28 cellular contexts compared by ENCODE assay signal in genomic region chr17:73301359-73301758, GRCh38. TPM values are rescaled to one million over a fixed set of nuclear protein-coding genes. Genes with fewer than 3 reads are reported as not detected.
DNase-seq lines count a peak whose midpoint lies in the region; ATAC-seq, FAIRE-seq and TF ChIP-seq lines count a peak whose summit lies in the region.
"Had no signal": no experiment of that assay in that cellular context is flagged by ENCODE, and none has a peak within 500 bp of the region (broad histone marks: within the 10 kb centered on the region; RNA-seq: fewer than 3 reads in every experiment).

No MANE protein-coding gene starts in this region.

- H3K79me2 ChIP-seq in HepG2 (ENCODE audit: insufficient read depth, low read length) (peaks cover 80% of the 10 kb centered on the region), trophoblast cell (ENCODE audit: control insufficient read depth, insufficient read depth, low read length, poor library complexity) (peaks cover 10% of the 10 kb centered on the region)

- H2AK5ac ChIP-seq in trophoblast cell (ENCODE audit: low read length), result no peak overlapping the region

- TF ChIP-seq CTCF in HepG2 (CRISPR knock-in tag; IDR thresholded peaks at IDR 0.05) (no peak), right lobe of liver (IDR thresholded peaks at IDR 0.05) (no peak), esophagus muscularis mucosa (IDR thresholded peaks at IDR 0.05) (no peak), WTC11 (IDR thresholded peaks at IDR 0.05) (no peak), chondrocyte (IDR thresholded peaks at IDR 0.05) (no peak), brain microvascular endothelial cell (IDR thresholded peaks at IDR 0.05; ENCODE audit: low read depth, low read length, missing control alignments) (no peak)

- no peak overlapping the region for H3K4me3 Mint-ChIP-seq in WTC11
- H3K4me3 Mint-ChIP-seq in chondrocyte (ENCODE audit: unreplicated experiment), result no peak overlapping the region

- H3K23ac ChIP-seq in trophoblast cell (ENCODE audit: low read length), result no peak overlapping the region

- in situ Hi-C loops in HepG2 (cut with HindIII; ENCODE audit: extremely low pct_ligation_motif_present, low pct_unique_long_range_greater_than_20kb) (no loop called here), brain microvascular endothelial cell (cut with HindIII; ENCODE audit: low pct_ligation_motif_present, low sequenced_read_pairs) (no loop called here)

- no TSS peak for BruUV-seq in HepG2 (replicated peaks; lab: Mats Ljungman, UMichigan)

- H3K4me1 Mint-ChIP-seq in WTC11 (peaks cover 33% of the 10 kb centered on the region), chondrocyte (ENCODE audit: low read depth) (peaks cover 44% of the 10 kb centered on the region)

- DNase-seq in HepG2 (ENCODE audit: low spot score), result no peak
- no peak for DNase-seq in right lobe of liver
- DNase-seq in esophagus muscularis mucosa (ENCODE audit: extremely low spot score), result no peak
- no peak for DNase-seq in trophoblast cell
- no peak for DNase-seq in WTC11 (ENCODE audit: low spot score)
- no peak for DNase-seq in chondrocyte (ENCODE audit: low spot score)
- no peak for DNase-seq in brain microvascular endothelial cell
- DNase-seq: 8988T, ACHN, Calu3, DMS79 treated with DMSO at 0.1 percent for 48 hours, Karpas-422, NCI-H1092, NCI-H1417 treated with DMSO at 0.1 percent for 48 hours, NCI-H1694 treated with DMSO at 0.1 percent for 48 hours, NCI-H2081, NCI-H2227 treated with DMSO at 0.1 percent for 48 hours, NCI-H526 treated with DMSO at 0.1 percent for 48 hours, PC-9, Right ventricle myocardium superior had no signal

- no peak overlapping the region for H3K14ac ChIP-seq in trophoblast cell (ENCODE audit: low read length)

- no peak for FAIRE-seq in HepG2 (lab: Jason Lieb, UNC)
- FAIRE-seq: GM12892, GM19239 had no signal

- ATAC-seq in HepG2 (no peak), right lobe of liver (no peak), WTC11 (no peak), HG03565 (IDR thresholded peaks at IDR 0.05; ENCODE audit: unreplicated experiment) (no peak)
- ATAC-seq: HCT116 had no signal

- H3K36me3 ChIP-seq in HepG2 (replicated peaks in 1 of 2; ENCODE audit: control insufficient read depth in 1 of 2, insufficient read depth in 2 of 2, low read length in 2 of 2), result peaks cover 6 to 18% of the 10 kb centered on the region in 2 experiments; a peak in 3 of 5 replicates
- no peaks in the 10 kb centered on the region for H3K36me3 ChIP-seq in right lobe of liver
- no peaks in the 10 kb centered on the region for H3K36me3 ChIP-seq in esophagus muscularis mucosa
- H3K36me3 ChIP-seq in trophoblast cell (ENCODE audit: control insufficient read depth in 1 of 2, insufficient read depth in 2 of 2, low read length in 2 of 2), result peaks cover 0 to 2% of the 10 kb centered on the region in 2 experiments
- H3K36me3 ChIP-seq in brain microvascular endothelial cell (replicated peaks), result peaks cover 3% of the 10 kb centered on the region

- intact Hi-C loops in HepG2 (cut with micrococcal nuclease; ENCODE audit: unreplicated experiment), result no loop called here
- intact Hi-C loops in right lobe of liver (cut with DNase I), result no loop called here
- intact Hi-C loops in esophagus muscularis mucosa (cut with DNase I), result no loop called here

- H3K27me3 ChIP-seq in HepG2 (ENCODE audit: control insufficient read depth in 1 of 2, insufficient read depth in 2 of 2, low read length in 2 of 2) (no peaks in the 10 kb centered on the region), right lobe of liver (no peaks in the 10 kb centered on the region), esophagus muscularis mucosa (no peaks in the 10 kb centered on the region), trophoblast cell (ENCODE audit: insufficient read depth, low read length) (no peaks in the 10 kb centered on the region), brain microvascular endothelial cell (replicated peaks) (no peaks in the 10 kb centered on the region)

- 98% methylated on average over 2 of the region's 2 CpGs for WGBS in HepG2 (ENCODE audit: low lambda C conversion rate)
- 81% methylated on average over 2 of the region's 2 CpGs for WGBS in right lobe of liver (ENCODE audit: insufficient coverage, low coverage, low lambda C conversion rate, missing lambda C conversion rate)
- 95% methylated on average over 2 of the region's 2 CpGs for WGBS in esophagus muscularis mucosa
- WGBS in trophoblast cell (ENCODE audit: extremely low coverage, insufficient coverage, insufficient read length), result no CpG with 5 or more reads among the region's 2 CpGs

- POLR2A ChIA-PET in HepG2 (lab: Yijun Ruan, JAX) (interaction anchor here (1.8 kb wide), 1 partner anchor 9 kb away, joined by 8 read pairs; no protein-coding TSS in a partner anchor), WTC11 (lab: Charles Lee) (no interaction called here)

- H3K9ac ChIP-seq in HepG2 (ENCODE audit: insufficient read depth, low read depth, low read length), result no peak overlapping the region
- no peak overlapping the region for H3K9ac ChIP-seq in trophoblast cell (ENCODE audit: low read length)

- H3K9me3 Mint-ChIP-seq in WTC11, result no peaks in the 10 kb centered on the region
- no peaks in the 10 kb centered on the region for H3K9me3 Mint-ChIP-seq in chondrocyte (ENCODE audit: low read depth)

- TF ChIP-seq POLR2A in HepG2 (IDR thresholded peaks at IDR 0.05; ENCODE audit: insufficient read depth in 1 of 2, low read depth in 2 of 2, low read length in 2 of 2) (no peak), right lobe of liver (IDR thresholded peaks at IDR 0.05) (no peak), esophagus muscularis mucosa (IDR thresholded peaks at IDR 0.05; ENCODE audit: low read depth) (no peak)

- H3K4me3 ChIP-seq in HepG2 (replicated peaks in 1 of 3; ENCODE audit: insufficient read depth in 1 of 3, low read depth in 2 of 3, low read length in 3 of 3) (no peak overlapping the region), right lobe of liver (no peak overlapping the region), esophagus muscularis mucosa (no peak overlapping the region), trophoblast cell (ENCODE audit: low read depth, low read length) (no peak overlapping the region), brain microvascular endothelial cell (ENCODE audit: low read depth, low read length) (no peak overlapping the region)
- H3K4me3 ChIP-seq: PC-9 had no signal

- no peak overlapping the region for H4K8ac ChIP-seq in trophoblast cell (ENCODE audit: low read depth, low read length)

- H4K91ac ChIP-seq in trophoblast cell (ENCODE audit: low read depth, low read length), result no peak overlapping the region

- H2AFZ ChIP-seq in HepG2 (ENCODE audit: low read length) (no peak overlapping the region), trophoblast cell (ENCODE audit: insufficient read depth, low read length, poor library complexity) (no peak overlapping the region)
- H2AFZ ChIP-seq: PC-9 had no signal

- H3K27me3 Mint-ChIP-seq in WTC11 (ENCODE audit: low read depth) (no peaks in the 10 kb centered on the region), chondrocyte (ENCODE audit: low read depth) (no peaks in the 10 kb centered on the region)

- H3K4me2 ChIP-seq in HepG2 (ENCODE audit: low read depth, low read length) (no peak overlapping the region), trophoblast cell (ENCODE audit: low read length) (no peak overlapping the region)
- H3K4me2 ChIP-seq: PC-9 had no signal

- H3K4me1 ChIP-seq in HepG2 (ENCODE audit: insufficient read depth, low read length) (peaks cover 83% of the 10 kb centered on the region), right lobe of liver (peaks cover 0 to 73% (median 27%) of the 10 kb centered on the region in 4 donors), esophagus muscularis mucosa (peaks cover 76 to 87% (median 85%) of the 10 kb centered on the region in 4 donors), trophoblast cell (ENCODE audit: control insufficient read depth in 1 of 2, insufficient read depth in 2 of 2, low read length in 2 of 2) (peaks cover 26 to 31% of the 10 kb centered on the region in 2 experiments)

- no peak for TF ChIP-seq RAD21 in HepG2 (CRISPR knock-in tag; IDR thresholded peaks at IDR 0.05)

- no peak for TF ChIP-seq EP300 in HepG2 (IDR thresholded peaks at IDR 0.05; ENCODE audit: low read depth in 2 of 2, low read length in 2 of 2)
- no peak for TF ChIP-seq EP300 in HepG2 (CRISPR knock-in tag; IDR thresholded peaks at IDR 0.05; ENCODE audit: borderline replicate concordance)
- TF ChIP-seq EP300 in esophagus muscularis mucosa (IDR thresholded peaks at IDR 0.05), result no peak

- H3K36me3 Mint-ChIP-seq in WTC11 (peaks cover 3% of the 10 kb centered on the region; the same call in 1 of the 2 replicates), chondrocyte (ENCODE audit: low read depth) (no peaks in the 10 kb centered on the region)

- H2BK5ac ChIP-seq in trophoblast cell (ENCODE audit: low read depth, low read length, poor library complexity), result no peak overlapping the region

- no peak overlapping the region for H4K12ac ChIP-seq in trophoblast cell (ENCODE audit: low read depth, low read length)

- H3K79me1 ChIP-seq in trophoblast cell (ENCODE audit: low read length), result peaks cover 8% of the 10 kb centered on the region

- no peak overlapping the region for H2BK12ac ChIP-seq in trophoblast cell (ENCODE audit: low read length)

- H3K27ac ChIP-seq in HepG2 (ENCODE audit: extremely low read length, insufficient read depth, low read length) (no peak overlapping the region), right lobe of liver (peak overlapping the region in 1 of 3 donors; percentile 63), esophagus muscularis mucosa (replicated peaks in 1 of 4) (peak overlapping the region in 3 of 4 donors; percentile 11 to 93 (median 60)), trophoblast cell (ENCODE audit: low read depth, low read length) (no peak overlapping the region), brain microvascular endothelial cell (no peak overlapping the region)
- H3K27ac ChIP-seq: PC-9 had no signal

- H3K27ac Mint-ChIP-seq in WTC11 (no peak overlapping the region), chondrocyte (ENCODE audit: unreplicated experiment) (no peak overlapping the region)

- H3K18ac ChIP-seq in trophoblast cell (ENCODE audit: low read length), result no peak overlapping the region

- peak overlapping the region; percentile 54 for H3K4ac ChIP-seq in trophoblast cell (ENCODE audit: low read depth, low read length)

- H2BK120ac ChIP-seq in trophoblast cell (ENCODE audit: insufficient read depth, low read length, poor library complexity), result no peak overlapping the region

- CTCF ChIA-PET in HepG2 (lab: Yijun Ruan, JAX; ENCODE audit: low intra/inter-chr PET ratio, low total read pairs), result no interaction called here
- CTCF ChIA-PET in WTC11 (lab: Charles Lee), result interaction anchor here (0.9 to 1.9 kb wide), 4 partner anchors 9 to 214 kb away, joined by 3 to 14 read pairs (median 4); partner anchors contain the start of gene CDC42EP4

- peaks cover 56% of the 10 kb centered on the region for H4K20me1 ChIP-seq in HepG2 (ENCODE audit: insufficient read depth, low read length)

- H3K9me3 ChIP-seq in HepG2 (ENCODE audit: low read length) (no peaks in the 10 kb centered on the region), right lobe of liver (no peaks in the 10 kb centered on the region), esophagus muscularis mucosa (no peaks in the 10 kb centered on the region), trophoblast cell (ENCODE audit: insufficient read depth, low read depth, low read length) (no peaks in the 10 kb centered on the region)

RNA-seq across cellular contexts. Expression of gene CDC42EP4, which starts 10.4 kb away (rescaled TPM):
- total RNA-seq in HepG2 (2016; rRNA removed; fragmentation: Illumina TruSeq; extraction: Trizol), result 54.0 and 55.0 TPM in 2 replicates
- total RNA-seq in HepG2 (2016; cell fraction: cytosol; rRNA removed; fragmentation: Illumina TruSeq; extraction: Trizol; ENCODE audit: low read depth), result 13.5 and 14.9 TPM in 2 replicates
- 45.9 and 55.1 TPM in 2 replicates for total RNA-seq in HepG2 (2016; cell fraction: insoluble cytoplasmic fraction; rRNA removed; fragmentation: Illumina TruSeq; extraction: Trizol)
- 45.7 and 51.9 TPM in 2 replicates for total RNA-seq in HepG2 (2016; cell fraction: membrane; rRNA removed; fragmentation: Illumina TruSeq; extraction: Trizol)
- total RNA-seq in HepG2 (2016; cell fraction: nucleus; rRNA removed; fragmentation: Illumina TruSeq; extraction: Trizol), result 34.9 and 36.1 TPM in 2 replicates
- 19.0 and 21.7 TPM in 2 replicates for polyA plus RNA-seq in HepG2 (2011; rRNA removed)
- 16.2 and 20.1 TPM in 2 replicates for polyA plus RNA-seq in HepG2 (2011; cell fraction: cytosol; rRNA removed)
- 18.6 and 24.3 TPM in 2 replicates for polyA plus RNA-seq in HepG2 (2011; cell fraction: nucleus; rRNA removed)
- polyA plus RNA-seq in HepG2 (2012), result 18.4 and 22.4 TPM in 2 replicates
- 11.7 and 14.2 TPM in 2 replicates for polyA plus RNA-seq in HepG2 (2016; cell fraction: cytosol; fragmentation: Illumina TruSeq; extraction: Trizol; ENCODE audit: low read depth)
- polyA plus RNA-seq in HepG2 (2016; cell fraction: insoluble cytoplasmic fraction; fragmentation: Illumina TruSeq; extraction: Trizol; ENCODE audit: low read depth), result 58.7 and 66.8 TPM in 2 replicates
- polyA plus RNA-seq in HepG2 (2016; cell fraction: membrane; fragmentation: Illumina TruSeq; extraction: Trizol; ENCODE audit: low read depth), result 37.7 and 41.8 TPM in 2 replicates
- polyA plus RNA-seq in HepG2 (2016; cell fraction: nucleus; fragmentation: Illumina TruSeq; extraction: Trizol; ENCODE audit: insufficient read depth, low read depth), result 41.4 and 43.9 TPM in 2 replicates
- 68.4 and 91.9 TPM in 2 replicates for polyA minus RNA-seq in HepG2 (2011; rRNA and poly(A)+ RNA removed; ENCODE audit: low replicate concordance)
- polyA minus RNA-seq in HepG2 (2011; cell fraction: cytosol; rRNA and poly(A)+ RNA removed), result 25.3 and 26.4 TPM in 2 replicates
- 32.3 and 36.9 TPM in 2 replicates for polyA minus RNA-seq in HepG2 (2011; cell fraction: nucleus; rRNA and poly(A)+ RNA removed)
- total RNA-seq in right lobe of liver, result 10 to 100 TPM; 27.5 to 34.9 (median 30.9) TPM
- 100 to 1,000 TPM in 2 of 4 donors, 10 to 100 TPM in 2; 48.6 to 129 (median 104) TPM for total RNA-seq in esophagus muscularis mucosa
- 31.8 and 33.8 TPM in 2 replicates for polyA plus RNA-seq in trophoblast cell (2013)
- 17.0 to 18.8 TPM (median 18.4 TPM) in 3 replicates for total RNA-seq in WTC11 (2021)
- 9.1 to 10.6 TPM (median 10.5 TPM) in 3 replicates for total RNA-seq in chondrocyte

RNA-seq across cellular contexts. Expression of gene CPSF4L, which starts 39.7 kb away (rescaled TPM):
- total RNA-seq in HepG2 (2016; rRNA removed; fragmentation: Illumina TruSeq; extraction: Trizol) (0.73 and 0.94 TPM in 2 replicates), right lobe of liver (not detected), esophagus muscularis mucosa (not detected), WTC11 (2021) (not detected in 3 replicates), chondrocyte (not detected in 3 replicates)
- 1.3 and 1.5 TPM in 2 replicates for total RNA-seq in HepG2 (2016; cell fraction: cytosol; rRNA removed; fragmentation: Illumina TruSeq; extraction: Trizol; ENCODE audit: low read depth)
- 0.76 and 1.1 TPM in 2 replicates for total RNA-seq in HepG2 (2016; cell fraction: insoluble cytoplasmic fraction; rRNA removed; fragmentation: Illumina TruSeq; extraction: Trizol)
- total RNA-seq in HepG2 (2016; cell fraction: membrane; rRNA removed; fragmentation: Illumina TruSeq; extraction: Trizol), result 1.3 and 1.5 TPM in 2 replicates
- total RNA-seq in HepG2 (2016; cell fraction: nucleus; rRNA removed; fragmentation: Illumina TruSeq; extraction: Trizol), result 0.99 and 1.5 TPM in 2 replicates
- 1.2 and 1.6 TPM in 2 replicates for polyA plus RNA-seq in HepG2 (2011; rRNA removed)
- 0.32 and 0.70 TPM in 2 replicates for polyA plus RNA-seq in HepG2 (2011; cell fraction: cytosol; rRNA removed)
- polyA plus RNA-seq in HepG2 (2011; cell fraction: nucleus; rRNA removed), result 0.21 TPM in 1 of 2 replicates, not detected in the other
- 0.25 and 0.48 TPM in 2 replicates for polyA plus RNA-seq in HepG2 (2012)
- polyA plus RNA-seq in HepG2 (2016; cell fraction: cytosol; fragmentation: Illumina TruSeq; extraction: Trizol; ENCODE audit: low read depth), result 0.86 and 1.8 TPM in 2 replicates
- polyA plus RNA-seq in HepG2 (2016; cell fraction: insoluble cytoplasmic fraction; fragmentation: Illumina TruSeq; extraction: Trizol; ENCODE audit: low read depth), result 0.60 and 1.3 TPM in 2 replicates
- 1.3 and 1.5 TPM in 2 replicates for polyA plus RNA-seq in HepG2 (2016; cell fraction: membrane; fragmentation: Illumina TruSeq; extraction: Trizol; ENCODE audit: low read depth)
- not detected in 2 replicates for polyA plus RNA-seq in HepG2 (2016; cell fraction: nucleus; fragmentation: Illumina TruSeq; extraction: Trizol; ENCODE audit: insufficient read depth, low read depth)
- 0.42 TPM in 1 of 2 replicates, not detected in the other for polyA minus RNA-seq in HepG2 (2011; rRNA and poly(A)+ RNA removed; ENCODE audit: low replicate concordance)
- polyA minus RNA-seq in HepG2 (2011; cell fraction: cytosol; rRNA and poly(A)+ RNA removed), result not detected in 2 replicates
- polyA minus RNA-seq in HepG2 (2011; cell fraction: nucleus; rRNA and poly(A)+ RNA removed), result 1.3 TPM in 1 of 2 replicates, not detected in the other
- polyA plus RNA-seq in trophoblast cell (2013), result not detected in 2 replicates
- total RNA-seq: Calu3, H4, HT-29, NCI-H460, Right ventricle myocardium superior, RPMI7951 had no signal

Comparison
In these comparisons a context has a peak if more than half of its experiments do, and no peak if none do; other contexts are left out.
1. H3K27ac ChIP-seq: peak in esophagus muscularis mucosa (3 of 4); none in HepG2 (single experiment), trophoblast cell (single experiment) and brain microvascular endothelial cell (single experiment).